21 cellular contexts compared by ENCODE assay signal in the genomic region with DNA sequence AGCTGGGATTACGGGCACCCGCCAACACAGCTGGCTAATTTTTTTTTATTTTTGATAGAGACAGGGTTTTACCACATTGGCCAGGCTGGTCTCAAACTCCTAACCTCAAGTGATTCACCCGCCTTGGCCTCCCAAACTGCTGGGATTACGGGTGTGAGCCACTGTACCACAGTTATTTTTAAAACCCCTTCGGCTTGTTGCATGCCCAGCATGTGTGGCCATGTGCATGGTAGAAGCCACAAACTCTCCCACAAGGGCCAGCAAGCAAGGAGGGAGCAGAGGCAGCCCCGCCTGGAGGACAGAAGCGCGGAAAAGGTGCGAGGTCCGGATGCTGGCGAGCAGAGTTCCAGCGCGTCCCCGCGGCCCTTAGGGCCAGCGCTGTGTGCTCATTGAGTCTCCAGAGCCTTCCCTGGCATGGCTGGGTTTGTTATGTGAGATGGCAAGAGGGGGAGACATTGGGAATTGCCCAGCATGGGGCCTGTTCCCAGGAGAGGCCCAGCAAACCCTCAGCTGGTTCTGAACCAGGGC.
"Had no signal": no experiment of that assay in that cellular context is flagged by ENCODE, and none has a peak within 500 bp of the region (broad histone marks: within the 10 kb centered on the region; RNA-seq: fewer than 3 reads in every experiment).

No MANE protein-coding gene starts in this region.

- H3K9me3 ChIP-seq: mucosa of descending colon, spleen, testis, transverse colon had no signal

- ATAC-seq: activated naive CD4-positive, alpha-beta T cell treated with anti-CD3 and anti-CD28 coated beads, Interleukin-2, amount 50 U/mL, for 72 hours; activated T-cell treated with anti-CD3 and anti-CD28 coated beads, Interleukin-2, amount 50 U/mL, for 72 hours; left colon; mucosa of descending colon; stimulated activated naive CD8-positive, alpha-beta T cell treated with anti-CD3 and anti-CD28 coated beads, Interleukin-15, Interleukin-2, amounts not matched to agents 100 U/mL and 50 U/mL, for 24 hours; T-cell had no signal

- H3K4me3 ChIP-seq: coronary artery, dorsolateral prefrontal cortex, lung, mucosa of descending colon, spleen, testis, transverse colon had no signal

- H3K27me3 ChIP-seq: dorsolateral prefrontal cortex, spleen, testis, transverse colon had no signal

- H3K36me3 ChIP-seq: transverse colon had no signal

- DNase-seq: activated CD4-positive, alpha-beta T cell treated with anti-CD3 and anti-CD28 coated beads for 4 hours; activated CD4-positive, alpha-beta T cell treated with anti-CD3 and anti-CD28 coated beads, Interleukin-2, amount 50 U/mL, for 4 hours; activated naive CD4-positive, alpha-beta T cell; activated T-cell treated with anti-CD3 and anti-CD28 coated beads for 4 hours; activated T-cell treated with anti-CD3 and anti-CD28 coated beads, Interleukin-2, amount 50 U/mL, for 72 hours; cerebellar nuclear complex; dorsolateral prefrontal cortex; effector memory CD4-positive, alpha-beta T cell; glutamatergic neuron; hippocampal formation; left colon; mucosa of descending colon; retina; spleen; stimulated activated naive CD8-positive, alpha-beta T cell treated with anti-CD3 and anti-CD28 coated beads, Interleukin-15, Interleukin-2, amounts not matched to agents 100 U/mL and 50 U/mL, for 24 hours; T-cell; transverse colon had no signal

- H3K4me1 ChIP-seq: spleen, transverse colon had no signal

- H3K27ac ChIP-seq: coronary artery, transverse colon had no signal
